ENCODE assay signal across 1 cellular context in genomic region chr15:56918907-56919707, GRCh38.
A peak's percentile ranks its signal among the peaks of the same experiment; 100 is the strongest.
TF ChIP-seq lines count a peak whose summit lies in the region.

No MANE protein-coding gene starts in this region.

TF ChIP-seq in GM12878, 131 proteins besides CTCF, POLR2A, EP300 and RAD21 (continued from another document and continues in another):
- TF ChIP-seq NKRF (conservative IDR thresholded peaks at IDR 0.05) (peak; percentile 54), KLF5 (IDR thresholded peaks at IDR 0.05; ENCODE audit: partially characterized antibody) (no peak), HDGF (IDR thresholded peaks at IDR 0.05) (no peak), SUPT20H (IDR thresholded peaks at IDR 0.05; ENCODE audit: borderline replicate concordance, control insufficient read depth, low read depth, low read length) (no peak), GABPA (IDR thresholded peaks at IDR 0.05; ENCODE audit: low read depth) (no peak), STAT1 (conservative IDR thresholded peaks at IDR 0.05) (no peak), REST (IDR thresholded peaks at IDR 0.05; ENCODE audit: low read depth, low read length) (no peak), BACH1 (IDR thresholded peaks at IDR 0.05; ENCODE audit: borderline replicate concordance) (peak; percentile 62; the same call in 1 of the 2 replicates), CHD4 (IDR thresholded peaks at IDR 0.05) (no peak), ASH2L (IDR thresholded peaks at IDR 0.05; ENCODE audit: borderline replicate concordance, low read depth) (0 out of 2 replicates have a peak, but pooled peaks have one; percentile 27), RELA (IDR thresholded peaks at IDR 0.05; ENCODE audit: borderline replicate concordance, partially characterized antibody) (no peak), IKZF2 (IDR thresholded peaks at IDR 0.05) (no peak), SREBF1 (IDR thresholded peaks at IDR 0.05; ENCODE audit: low read length) (no peak), EGR1 (IDR thresholded peaks at IDR 0.05; ENCODE audit: borderline replicate concordance in 1 of 2, low read depth in 2 of 2, low read length in 2 of 2) (0 out of 3 replicates have a peak, but pooled peaks of 1 of the 2 experiments have one; percentile 28), FOS (IDR thresholded peaks at IDR 0.05; ENCODE audit: borderline replicate concordance, extremely low read depth, insufficient read length) (no peak), CHD2 (IDR thresholded peaks at IDR 0.05; ENCODE audit: borderline replicate concordance, low read depth, low read length) (0 out of 2 replicates have a peak, but pooled peaks have one; percentile 2), ZNF207 (IDR thresholded peaks at IDR 0.05; ENCODE audit: borderline replicate concordance) (no peak; the same call in 1 of the 2 replicates), RFX5 (IDR thresholded peaks at IDR 0.05; ENCODE audit: low read depth, low read length) (no peak), ATF7 (IDR thresholded peaks at IDR 0.05; ENCODE audit: low read depth) (no peak), CREB1 (IDR thresholded peaks at IDR 0.05; ENCODE audit: low read depth) (0 out of 2 replicates have a peak, but pooled peaks have one; percentile 20), ELK1 (IDR thresholded peaks at IDR 0.05; ENCODE audit: low read depth, low read length) (no peak), BHLHE40 (IDR thresholded peaks at IDR 0.05; ENCODE audit: borderline replicate concordance in 1 of 2, low read depth in 2 of 2, low read length in 1 of 2) (peak in 1 of 2 experiments; percentile 10; a peak in 1 of 4 replicates), RUNX3 (IDR thresholded peaks at IDR 0.05; ENCODE audit: low read length) (no peak), CBX5 (IDR thresholded peaks at IDR 0.05; ENCODE audit: low read depth) (no peak), HCFC1 (IDR thresholded peaks at IDR 0.05; ENCODE audit: low read length) (no peak), SREBF2 (IDR thresholded peaks at IDR 0.05; ENCODE audit: low read length) (no peak), RELB (IDR thresholded peaks at IDR 0.05; ENCODE audit: low read depth) (no peak), TARDBP (IDR thresholded peaks at IDR 0.05; ENCODE audit: borderline replicate concordance) (no peak), ZSCAN29 (IDR thresholded peaks at IDR 0.05) (no peak), TBL1XR1 (IDR thresholded peaks at IDR 0.05; ENCODE audit: low read depth, low read length) (no peak), KAT2A (conservative IDR thresholded peaks at IDR 0.05; ENCODE audit: control insufficient read depth, low read depth, low read length) (no peak), NR2F1 (conservative IDR thresholded peaks at IDR 0.05) (no peak; the same call in 1 of the 2 replicates), KDM1A (IDR thresholded peaks at IDR 0.05; ENCODE audit: borderline replicate concordance) (no peak), GATAD2B (conservative IDR thresholded peaks at IDR 0.05; ENCODE audit: low read depth) (peak; percentile 13; the same call in 1 of the 2 replicates), NFIC (IDR thresholded peaks at IDR 0.05; ENCODE audit: low read depth, low read length) (no peak), IKZF1 (conservative IDR thresholded peaks at IDR 0.05) (peak; percentile 8; the same call in 1 of the 2 replicates), RB1 (IDR thresholded peaks at IDR 0.05; ENCODE audit: borderline replicate concordance) (no peak), NBN (IDR thresholded peaks at IDR 0.05) (no peak), SMARCA5 (IDR thresholded peaks at IDR 0.05) (0 out of 2 replicates have a peak, but pooled peaks have one; percentile 47), CHD1 (IDR thresholded peaks at IDR 0.05; ENCODE audit: low read depth, low read length) (no peak), DPF2 (IDR thresholded peaks at IDR 0.05) (peak; percentile 28; the same call in 1 of the 2 replicates), YY1 (IDR thresholded peaks at IDR 0.05; ENCODE audit: low read depth, low read length) (no peak; the same call in 1 of the 2 replicates), BMI1 (IDR thresholded peaks at IDR 0.05; ENCODE audit: borderline replicate concordance) (no peak)
- TF ChIP-seq, protein P1, sequence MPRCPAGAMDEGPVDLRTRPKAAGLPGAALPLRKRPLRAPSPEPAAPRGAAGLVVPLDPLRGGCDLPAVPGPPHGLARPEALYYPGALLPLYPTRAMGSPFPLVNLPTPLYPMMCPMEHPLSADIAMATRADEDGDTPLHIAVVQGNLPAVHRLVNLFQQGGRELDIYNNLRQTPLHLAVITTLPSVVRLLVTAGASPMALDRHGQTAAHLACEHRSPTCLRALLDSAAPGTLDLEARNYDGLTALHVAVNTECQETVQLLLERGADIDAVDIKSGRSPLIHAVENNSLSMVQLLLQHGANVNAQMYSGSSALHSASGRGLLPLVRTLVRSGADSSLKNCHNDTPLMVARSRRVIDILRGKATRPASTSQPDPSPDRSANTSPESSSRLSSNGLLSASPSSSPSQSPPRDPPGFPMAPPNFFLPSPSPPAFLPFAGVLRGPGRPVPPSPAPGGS (IDR thresholded peaks at IDR 0.05; ENCODE audit: borderline replicate concordance, insufficient read depth, low read depth, low read length, poor library complexity, severe bottlenecking), result no peak
- TF ChIP-seq, protein P2, sequence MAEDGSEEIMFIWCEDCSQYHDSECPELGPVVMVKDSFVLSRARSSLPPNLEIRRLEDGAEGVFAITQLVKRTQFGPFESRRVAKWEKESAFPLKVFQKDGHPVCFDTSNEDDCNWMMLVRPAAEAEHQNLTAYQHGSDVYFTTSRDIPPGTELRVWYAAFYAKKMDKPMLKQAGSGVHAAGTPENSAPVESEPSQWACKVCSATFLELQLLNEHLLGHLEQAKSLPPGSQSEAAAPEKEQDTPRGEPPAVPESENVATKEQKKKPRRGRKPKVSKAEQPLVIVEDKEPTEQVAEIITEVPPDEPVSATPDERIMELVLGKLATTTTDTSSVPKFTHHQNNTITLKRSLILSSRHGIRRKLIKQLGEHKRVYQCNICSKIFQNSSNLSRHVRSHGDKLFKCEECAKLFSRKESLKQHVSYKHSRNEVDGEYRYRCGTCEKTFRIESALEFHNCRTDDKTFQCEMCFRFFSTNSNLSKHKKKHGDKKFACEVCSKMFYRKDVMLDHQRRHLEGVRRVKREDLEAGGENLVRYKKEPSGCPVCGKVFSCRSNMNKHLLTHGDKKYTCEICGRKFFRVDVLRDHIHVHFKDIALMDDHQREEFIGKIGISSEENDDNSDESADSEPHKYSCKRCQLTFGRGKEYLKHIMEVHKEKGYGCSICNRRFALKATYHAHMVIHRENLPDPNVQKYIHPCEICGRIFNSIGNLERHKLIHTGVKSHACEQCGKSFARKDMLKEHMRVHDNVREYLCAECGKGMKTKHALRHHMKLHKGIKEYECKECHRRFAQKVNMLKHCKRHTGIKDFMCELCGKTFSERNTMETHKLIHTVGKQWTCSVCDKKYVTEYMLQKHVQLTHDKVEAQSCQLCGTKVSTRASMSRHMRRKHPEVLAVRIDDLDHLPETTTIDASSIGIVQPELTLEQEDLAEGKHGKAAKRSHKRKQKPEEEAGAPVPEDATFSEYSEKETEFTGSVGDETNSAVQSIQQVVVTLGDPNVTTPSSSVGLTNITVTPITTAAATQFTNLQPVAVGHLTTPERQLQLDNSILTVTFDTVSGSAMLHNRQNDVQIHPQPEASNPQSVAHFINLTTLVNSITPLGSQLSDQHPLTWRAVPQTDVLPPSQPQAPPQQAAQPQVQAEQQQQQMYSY (CRISPR knock-in tag; IDR thresholded peaks at IDR 0.05), result no peak
- TF ChIP-seq, protein P3, sequence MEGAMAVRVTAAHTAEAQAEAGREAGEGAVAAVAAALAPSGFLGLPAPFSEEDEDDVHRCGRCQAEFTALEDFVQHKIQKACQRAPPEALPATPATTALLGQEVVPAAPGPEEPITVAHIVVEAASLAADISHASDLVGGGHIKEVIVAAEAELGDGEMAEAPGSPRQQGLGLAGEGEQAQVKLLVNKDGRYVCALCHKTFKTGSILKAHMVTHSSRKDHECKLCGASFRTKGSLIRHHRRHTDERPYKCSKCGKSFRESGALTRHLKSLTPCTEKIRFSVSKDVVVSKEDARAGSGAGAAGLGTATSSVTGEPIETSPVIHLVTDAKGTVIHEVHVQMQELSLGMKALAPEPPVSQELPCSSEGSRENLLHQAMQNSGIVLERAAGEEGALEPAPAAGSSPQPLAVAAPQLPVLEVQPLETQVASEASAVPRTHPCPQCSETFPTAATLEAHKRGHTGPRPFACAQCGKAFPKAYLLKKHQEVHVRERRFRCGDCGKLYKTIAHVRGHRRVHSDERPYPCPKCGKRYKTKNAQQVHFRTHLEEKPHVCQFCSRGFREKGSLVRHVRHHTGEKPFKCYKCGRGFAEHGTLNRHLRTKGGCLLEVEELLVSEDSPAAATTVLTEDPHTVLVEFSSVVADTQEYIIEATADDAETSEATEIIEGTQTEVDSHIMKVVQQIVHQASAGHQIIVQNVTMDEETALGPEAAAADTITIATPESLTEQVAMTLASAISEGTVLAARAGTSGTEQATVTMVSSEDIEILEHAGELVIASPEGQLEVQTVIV (IDR thresholded peaks at IDR 0.05; ENCODE audit: borderline replicate concordance, partially characterized antibody), result no peak
- TF ChIP-seq, protein P4, sequence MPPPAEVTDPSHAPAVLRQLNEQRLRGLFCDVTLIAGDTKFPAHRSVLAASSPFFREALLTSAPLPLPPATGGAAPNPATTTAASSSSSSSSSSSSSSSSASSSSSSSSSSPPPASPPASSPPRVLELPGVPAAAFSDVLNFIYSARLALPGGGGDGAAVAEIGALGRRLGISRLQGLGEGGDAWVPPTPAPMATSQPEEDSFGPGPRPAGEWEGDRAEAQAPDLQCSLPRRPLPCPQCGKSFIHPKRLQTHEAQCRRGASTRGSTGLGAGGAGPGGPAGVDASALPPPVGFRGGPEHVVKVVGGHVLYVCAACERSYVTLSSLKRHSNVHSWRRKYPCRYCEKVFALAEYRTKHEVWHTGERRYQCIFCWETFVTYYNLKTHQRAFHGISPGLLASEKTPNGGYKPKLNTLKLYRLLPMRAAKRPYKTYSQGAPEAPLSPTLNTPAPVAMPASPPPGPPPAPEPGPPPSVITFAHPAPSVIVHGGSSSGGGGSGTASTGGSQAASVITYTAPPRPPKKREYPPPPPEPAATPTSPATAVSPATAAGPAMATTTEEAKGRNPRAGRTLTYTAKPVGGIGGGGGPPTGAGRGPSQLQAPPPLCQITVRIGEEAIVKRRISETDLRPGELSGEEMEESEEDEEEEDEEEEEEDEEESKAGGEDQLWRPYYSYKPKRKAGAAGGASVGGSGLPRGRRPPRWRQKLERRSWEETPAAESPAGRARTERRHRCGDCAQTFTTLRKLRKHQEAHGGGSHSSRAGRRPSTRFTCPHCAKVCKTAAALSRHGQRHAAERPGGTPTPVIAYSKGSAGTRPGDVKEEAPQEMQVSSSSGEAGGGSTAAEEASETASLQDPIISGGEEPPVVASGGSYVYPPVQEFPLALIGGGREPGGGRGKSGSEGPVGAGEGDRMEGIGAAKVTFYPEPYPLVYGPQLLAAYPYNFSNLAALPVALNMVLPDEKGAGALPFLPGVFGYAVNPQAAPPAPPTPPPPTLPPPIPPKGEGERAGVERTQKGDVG (CRISPR knock-in tag; IDR thresholded peaks at IDR 0.05), result no peak
